In the genomic region with DNA sequence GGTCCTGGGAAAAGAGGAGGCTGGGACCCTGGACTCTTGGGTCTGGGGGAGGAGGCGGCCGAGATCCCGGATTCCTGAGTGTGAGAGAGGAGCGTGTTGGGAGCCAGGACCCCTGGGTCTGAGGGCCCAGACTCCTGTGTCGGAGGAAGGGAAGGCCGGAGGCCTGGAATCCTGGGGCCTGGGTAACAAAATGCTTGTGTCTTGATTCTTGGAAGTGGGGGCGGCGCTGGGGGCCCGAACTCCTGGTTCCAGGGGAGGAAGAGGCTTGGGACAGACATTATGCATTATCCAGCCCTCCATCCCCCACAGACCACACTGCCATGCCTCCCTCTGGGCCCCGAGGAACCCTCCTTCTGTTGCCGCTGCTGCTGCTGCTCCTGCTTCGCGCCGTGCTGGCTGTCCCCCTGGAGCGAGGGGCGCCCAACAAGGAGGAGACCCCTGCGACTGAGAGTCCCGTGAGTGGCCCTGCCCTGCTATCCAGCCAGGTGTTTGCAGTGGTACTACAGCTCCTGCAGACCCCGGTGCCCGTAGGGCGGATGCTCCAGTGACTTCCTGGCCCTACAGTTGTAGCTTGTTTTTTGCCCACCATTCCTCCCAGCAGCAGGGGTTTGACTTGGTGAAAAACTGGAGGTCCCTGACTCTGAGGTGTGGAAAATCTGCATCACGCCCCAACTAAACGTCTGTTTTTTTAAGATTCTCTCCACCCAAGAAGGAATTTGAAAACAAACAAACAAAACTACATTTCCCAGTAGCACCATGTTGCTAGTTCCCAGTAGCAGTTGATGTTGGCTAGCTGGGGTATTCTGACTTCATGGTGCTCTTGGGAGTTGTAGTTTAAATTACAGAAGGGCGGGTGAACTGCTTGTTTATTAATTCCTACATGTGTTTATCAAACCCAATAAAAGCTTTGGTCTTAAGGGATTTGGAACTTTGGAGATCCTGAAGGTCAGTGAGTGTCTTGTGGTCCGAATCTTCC, we compare ENCODE assay signal across 8 cellular contexts. TPM values are rescaled to one million over a fixed set of nuclear protein-coding genes. Genes with fewer than 3 reads are reported as not detected.
DNase-seq lines count a peak whose midpoint lies in the region; ATAC-seq, FAIRE-seq and TF ChIP-seq lines count a peak whose summit lies in the region.

No MANE protein-coding gene starts in this region.

- H3K4me1 ChIP-seq in ACC112 (ENCODE audit: control insufficient read depth, insufficient read depth, low read length, unreplicated experiment), result no peaks in the 10 kb centered on the region
- peaks cover 38% of the 10 kb centered on the region for H3K4me1 ChIP-seq in lower lobe of right lung
- peaks cover 6% of the 10 kb centered on the region for H3K4me1 ChIP-seq in thymus (ENCODE audit: control insufficient read depth, insufficient read depth, low read length)

- H3K79me2 ChIP-seq in ACC112 (ENCODE audit: control insufficient read depth, insufficient read depth, low read length, unreplicated experiment), result peaks cover 15% of the 10 kb centered on the region

- 18% methylated on average over 25 of the region's 25 CpGs for WGBS in thymus

- peak; percentile 77 for FAIRE-seq in GM18507 (lab: Jason Lieb, UNC)

- ATAC-seq in lower lobe of right lung, result peak; percentile 3 to 49

- DNase-seq in GM18507 (ENCODE audit: extremely low spot score, insufficient read length, low read depth) (no peak), RWPE1 (ENCODE audit: low spot score) (peak; percentile 50), lower lobe of right lung (no peak), NCI-H226 (no peak), GF-D8 (lab: John Stamatoyannopoulos, UW) (no peak)

- H3K36me3 ChIP-seq in ACC112 (ENCODE audit: insufficient read depth, low read length) (peaks cover 3% of the 10 kb centered on the region; the same call in 1 of the 2 replicates), lower lobe of right lung (peaks cover 20% of the 10 kb centered on the region), thymus (ENCODE audit: control insufficient read depth, insufficient read depth) (peaks cover 13% of the 10 kb centered on the region)

- intact Hi-C loops in lower lobe of right lung (cut with DNase I), result no loop called here

- no peaks in the 10 kb centered on the region for H3K27me3 ChIP-seq in ACC112 (ENCODE audit: insufficient read depth, low read length)
- no peaks in the 10 kb centered on the region for H3K27me3 ChIP-seq in lower lobe of right lung (ENCODE audit: low read depth)
- peaks cover 11% of the 10 kb centered on the region for H3K27me3 ChIP-seq in thymus (ENCODE audit: control insufficient read depth, insufficient read depth)

- peak overlapping the region; percentile 74 for H2AFZ ChIP-seq in ACC112 (ENCODE audit: low read length, unreplicated experiment)

- H3K9me3 ChIP-seq in lower lobe of right lung, result no peaks in the 10 kb centered on the region
- no peaks in the 10 kb centered on the region for H3K9me3 ChIP-seq in thymus (ENCODE audit: control insufficient read depth)

- H3K4me3 ChIP-seq in ACC112 (ENCODE audit: low read depth, low read length) (peak overlapping the region; percentile 88), lower lobe of right lung (peak overlapping the region; percentile 93), thymus (ENCODE audit: low read length) (peak overlapping the region; percentile 61)

- POLR2A ChIA-PET in RWPE1 (lab: Yijun Ruan, JAX; ENCODE audit: low non-redundant PET), result interaction anchor here (0.6 to 0.8 kb wide), 2 partner anchors 92 to 105 kb away, joined by 3 read pairs; partner anchors contain the start of gene GYS1

- H3K27ac ChIP-seq in ACC112 (ENCODE audit: low read depth, low read length) (peak overlapping the region; percentile 79), RWPE1 (peak overlapping the region; percentile 91), cingulate gyrus (ENCODE audit: low read depth, low read length) (peak overlapping the region; percentile 95), lower lobe of right lung (peak overlapping the region; percentile 85), thymus (ENCODE audit: low read depth) (peak overlapping the region; percentile 88)

- TF ChIP-seq CTCF in RWPE1 (conservative IDR thresholded peaks at IDR 0.05; ENCODE audit: low read depth) (no peak), lower lobe of right lung (IDR thresholded peaks at IDR 0.05) (no peak)

- CTCF ChIA-PET in RWPE1 (lab: Yijun Ruan, JAX), result no interaction called here

RNA-seq across cellular contexts. Expression of gene NUCB1, which starts 0.7 kb away (rescaled TPM):
- total RNA-seq in lower lobe of right lung, result 310 TPM
- polyA plus RNA-seq in thymus, result 119 TPM

RNA-seq across cellular contexts. Expression of gene TULP2, which starts 2.2 kb away (rescaled TPM):
- not detected for total RNA-seq in lower lobe of right lung
- 0.02 TPM for polyA plus RNA-seq in thymus

RNA-seq across cellular contexts. Expression of gene PPP1R15A, which starts 28.5 kb away (rescaled TPM):
- 80.4 TPM for total RNA-seq in lower lobe of right lung
- polyA plus RNA-seq in thymus, result 40.0 TPM

RNA-seq across cellular contexts. Expression of gene PLEKHA4, which starts 32.3 kb away (rescaled TPM):
- 21.2 TPM for total RNA-seq in lower lobe of right lung
- polyA plus RNA-seq in thymus, result 17.3 TPM

RNA-seq across cellular contexts. Expression of gene DHDH, which starts 32.7 kb away (rescaled TPM):
- 1.9 TPM for total RNA-seq in lower lobe of right lung
- 1.0 TPM for polyA plus RNA-seq in thymus
